8 cellular contexts compared by ENCODE assay signal in the genomic region with DNA sequence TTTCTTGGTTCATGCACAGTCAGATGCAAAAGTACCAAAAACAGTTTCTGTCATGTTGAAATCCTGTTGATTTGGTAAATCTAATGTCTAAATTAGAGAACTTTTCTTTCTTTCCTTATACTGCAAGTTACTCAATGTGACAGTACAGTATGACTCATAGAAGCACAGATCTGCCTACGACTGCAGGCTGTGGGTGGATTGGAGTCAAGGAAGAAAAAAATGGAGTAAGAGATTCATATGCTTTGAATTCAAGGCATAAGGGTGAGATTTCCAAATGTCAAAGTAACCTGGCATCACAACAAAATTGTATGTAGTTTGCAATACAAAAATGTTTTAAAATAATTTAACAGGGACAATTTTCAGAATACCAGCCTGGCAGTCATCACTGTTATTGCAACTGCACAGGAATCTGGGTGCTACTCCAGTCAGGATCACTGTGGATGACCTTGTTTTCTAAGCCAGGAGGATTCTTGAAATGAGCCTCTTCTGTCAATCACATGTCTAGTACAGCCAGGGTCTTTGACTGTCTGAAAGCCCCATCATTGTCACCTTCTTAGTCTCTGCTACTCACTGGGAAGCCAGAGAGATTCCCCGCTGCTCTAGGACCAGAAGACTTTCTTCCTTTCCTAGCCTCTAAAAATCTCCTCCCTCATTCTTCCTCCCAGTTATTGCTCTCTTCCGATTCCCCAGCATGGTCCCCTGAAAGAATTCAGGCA.
DNase-seq lines count a peak whose midpoint lies in the region; ATAC-seq and TF ChIP-seq lines count a peak whose summit lies in the region.
"Had no signal": no experiment of that assay in that cellular context is flagged by ENCODE, and none has a peak within 500 bp of the region (broad histone marks: within the 10 kb centered on the region; RNA-seq: fewer than 3 reads in every experiment).

No MANE protein-coding gene starts in this region.

- H3K27ac ChIP-seq in upper lobe of left lung: peak overlapping the region; percentile 46 to 55 (median 50)
- H3K27ac ChIP-seq in CD8-positive, alpha-beta T cell (ENCODE audit: low read depth, low read length): no peak overlapping the region
- no peak overlapping the region for H3K27ac ChIP-seq in CD8-positive, alpha-beta memory T cell (ENCODE audit: low read depth, low read length)

- H3K27ac Mint-ChIP-seq in MCF 10A (ENCODE audit: low read depth, unreplicated experiment): peak overlapping the region; percentile 89
- H3K27ac Mint-ChIP-seq in CD8-positive, alpha-beta T cell: no peak overlapping the region
- H3K27ac Mint-ChIP-seq in CD8-positive, alpha-beta memory T cell: no peak overlapping the region

- no peaks in the 10 kb centered on the region for H3K27me3 Mint-ChIP-seq in MCF 10A (ENCODE audit: insufficient read depth, unreplicated experiment)
- peaks cover 2% of the 10 kb centered on the region for H3K27me3 Mint-ChIP-seq in CD8-positive, alpha-beta T cell (ENCODE audit: low read depth)
- H3K27me3 Mint-ChIP-seq in CD8-positive, alpha-beta memory T cell: no peaks in the 10 kb centered on the region

- no peaks in the 10 kb centered on the region for H3K9me3 Mint-ChIP-seq in MCF 10A (ENCODE audit: unreplicated experiment)
- H3K9me3 Mint-ChIP-seq in CD8-positive, alpha-beta T cell: no peaks in the 10 kb centered on the region
- H3K9me3 Mint-ChIP-seq in CD8-positive, alpha-beta memory T cell: peaks cover 3 to 13% (median 7%) of the 10 kb centered on the region in 5 donors

- peak in 1 of 4 donors; percentile 50 for TF ChIP-seq EP300 in upper lobe of left lung (IDR thresholded peaks at IDR 0.05)

- no TSS peak for BruUV-seq in MCF 10A (replicated peaks; lab: Mats Ljungman, UMichigan)

- H3K4me3 ChIP-seq in kidney epithelial cell (ENCODE audit: low read depth, low read length) (no peak overlapping the region), upper lobe of left lung (no peak overlapping the region)
- no peak overlapping the region for H3K4me3 ChIP-seq in CD8-positive, alpha-beta T cell (ENCODE audit: low read depth, low read length)
- H3K4me3 ChIP-seq in CD8-positive, alpha-beta memory T cell (ENCODE audit: low read length): no peak overlapping the region

- TF ChIP-seq CTCF in MCF 10A (IDR thresholded peaks at IDR 0.05; ENCODE audit: unreplicated experiment) (no peak), kidney epithelial cell (IDR thresholded peaks at IDR 0.05; ENCODE audit: insufficient read depth, low read length, poor library complexity, severe bottlenecking) (no peak), upper lobe of left lung (IDR thresholded peaks at IDR 0.05) (no peak)
- no peak for TF ChIP-seq CTCF in CD8-positive, alpha-beta T cell (IDR thresholded peaks at IDR 0.05)

- DNase-seq in LoVo (ENCODE audit: low spot score): peak; percentile 70
- peak; percentile 86 for DNase-seq in MCF 10A (ENCODE audit: unreplicated experiment)
- peak; percentile 77 for DNase-seq in kidney epithelial cell (ENCODE audit: low read depth)
- DNase-seq in upper lobe of left lung: peak in 1 of 2 donors; percentile 36
- no peak for DNase-seq in CD8-positive, alpha-beta T cell
- DNase-seq in CD8-positive, alpha-beta memory T cell: no peak
- DNase-seq in NCI-H526 (lab: John Stamatoyannopoulos, UW): no peak
- DNase-seq: activated CD4-positive, CD25-positive, alpha-beta regulatory T cell treated with anti-CD3 and anti-CD28 coated beads, Interleukin-2, amount 50 U/mL, for 72 hours had no signal

- POLR2A ChIA-PET in MCF 10A (lab: Yijun Ruan, JAX): interaction anchor here (0.5 to 2.6 kb wide), 19 partner anchors 11 to 746 kb away, joined by 3 to 19 read pairs (median 4); a partner anchor contains a TSS
- POLR2A ChIA-PET in CD8-positive, alpha-beta T cell (lab: Charles Lee): no interaction called here
- POLR2A ChIA-PET in CD8-positive, alpha-beta memory T cell (lab: Charles Lee): no interaction called here

- H3K27me3 ChIP-seq in kidney epithelial cell (ENCODE audit: control insufficient read depth, insufficient read depth, low read length) (no peaks in the 10 kb centered on the region), upper lobe of left lung (no peaks in the 10 kb centered on the region)
- H3K27me3 ChIP-seq in CD8-positive, alpha-beta T cell (ENCODE audit: insufficient read depth, low read length): no peaks in the 10 kb centered on the region
- no peaks in the 10 kb centered on the region for H3K27me3 ChIP-seq in CD8-positive, alpha-beta memory T cell (ENCODE audit: insufficient read depth, low read length, poor library complexity, severe bottlenecking)

- ATAC-seq in upper lobe of left lung (ENCODE audit: low FRiP score in 2 of 2): peak; percentile 77 to 89
- ATAC-seq in CD8-positive, alpha-beta T cell: no peak

- CTCF ChIA-PET in MCF 10A (lab: Yijun Ruan, JAX): interaction anchor here (0.7 to 1.8 kb wide), 3 partner anchors 179 to 761 kb away, joined by 3 to 5 read pairs (median 3); no protein-coding TSS in a partner anchor
- CTCF ChIA-PET in CD8-positive, alpha-beta T cell (lab: Charles Lee): no interaction called here
- CTCF ChIA-PET in CD8-positive, alpha-beta memory T cell (lab: Charles Lee): no interaction called here

- peaks cover 42% of the 10 kb centered on the region for H3K4me1 Mint-ChIP-seq in MCF 10A (ENCODE audit: insufficient read depth, unreplicated experiment)
- no peaks in the 10 kb centered on the region for H3K4me1 Mint-ChIP-seq in CD8-positive, alpha-beta T cell (ENCODE audit: low read depth)
- no peaks in the 10 kb centered on the region for H3K4me1 Mint-ChIP-seq in CD8-positive, alpha-beta memory T cell

- peaks cover 7 to 21% (median 15%) of the 10 kb centered on the region in 4 donors for H3K4me1 ChIP-seq in upper lobe of left lung
- H3K4me1 ChIP-seq in CD8-positive, alpha-beta T cell (ENCODE audit: insufficient read depth, low read length): no peaks in the 10 kb centered on the region
- H3K4me1 ChIP-seq in CD8-positive, alpha-beta memory T cell (ENCODE audit: insufficient read depth, low read length): no peaks in the 10 kb centered on the region

- H3K36me3 ChIP-seq in kidney epithelial cell (ENCODE audit: control insufficient read depth, insufficient read depth, low read length) (no peaks in the 10 kb centered on the region), upper lobe of left lung (no peaks in the 10 kb centered on the region)
- no peaks in the 10 kb centered on the region for H3K36me3 ChIP-seq in CD8-positive, alpha-beta T cell (ENCODE audit: insufficient read depth, low read length)
- no peaks in the 10 kb centered on the region for H3K36me3 ChIP-seq in CD8-positive, alpha-beta memory T cell (ENCODE audit: insufficient read depth, low read length)

- TF ChIP-seq POLR2A in upper lobe of left lung (IDR thresholded peaks at IDR 0.05): no peak

- intact Hi-C loops in MCF 10A (cut with micrococcal nuclease): loop anchor here (2.0 to 5.0 kb wide), 2 partner anchors 59 to 195 kb away; a partner anchor contains a TSS
- intact Hi-C loops in CD8-positive, alpha-beta T cell (cut with DNase I, micrococcal nuclease): no loop called here

- 60 to 64% methylated on average over 3 of the region's 3 CpGs for WGBS in upper lobe of left lung, 2 donors

- no peaks in the 10 kb centered on the region for H3K9me3 ChIP-seq in upper lobe of left lung
- no peaks in the 10 kb centered on the region for H3K9me3 ChIP-seq in CD8-positive, alpha-beta T cell (ENCODE audit: low read length)
- no peaks in the 10 kb centered on the region for H3K9me3 ChIP-seq in CD8-positive, alpha-beta memory T cell (ENCODE audit: low read length)

- no peaks in the 10 kb centered on the region for H3K36me3 Mint-ChIP-seq in MCF 10A (ENCODE audit: insufficient read depth, unreplicated experiment)
- no peaks in the 10 kb centered on the region for H3K36me3 Mint-ChIP-seq in CD8-positive, alpha-beta T cell
- no peaks in the 10 kb centered on the region for H3K36me3 Mint-ChIP-seq in CD8-positive, alpha-beta memory T cell

- peak overlapping the region; percentile 49 for H3K4me3 Mint-ChIP-seq in MCF 10A (ENCODE audit: unreplicated experiment)
- H3K4me3 Mint-ChIP-seq in CD8-positive, alpha-beta T cell: no peak overlapping the region
- no peak overlapping the region for H3K4me3 Mint-ChIP-seq in CD8-positive, alpha-beta memory T cell

Comparison
In these comparisons a context has a peak if more than half of its experiments do, and no peak if none do; other contexts are left out.
1. DNase-seq: peak in LoVo (single experiment), MCF 10A (single experiment) and kidney epithelial cell (single experiment); none in CD8-positive, alpha-beta T cell (0 of 7), CD8-positive, alpha-beta memory T cell (0 of 5) and NCI-H526 (0 of 2).
2. H3K27ac ChIP-seq: peak in upper lobe of left lung (4 of 4); none in CD8-positive, alpha-beta T cell (single experiment) and CD8-positive, alpha-beta memory T cell (single experiment).